18 cellular contexts compared by ENCODE assay signal in the genomic region with DNA sequence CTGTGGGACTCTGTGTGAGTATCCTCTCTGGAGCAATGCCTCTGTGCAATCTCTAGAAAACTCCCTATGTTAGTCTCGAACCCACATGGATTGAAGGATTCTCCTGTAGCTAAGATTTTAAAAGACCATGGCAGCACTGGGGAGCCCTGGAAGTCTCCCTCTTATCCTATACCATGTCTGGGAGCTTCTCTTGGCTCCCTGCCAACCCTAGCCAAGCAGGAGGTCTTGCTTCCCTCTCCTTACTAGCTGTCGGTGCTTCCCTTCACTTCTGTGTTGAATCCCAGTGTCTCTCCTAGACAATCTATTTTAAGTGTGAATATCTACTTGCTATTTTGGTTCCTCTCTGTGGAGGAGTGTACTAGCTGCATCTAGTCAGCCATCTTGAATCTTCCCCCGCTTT.
DNase-seq lines count a peak whose midpoint lies in the region; ATAC-seq, FAIRE-seq and TF ChIP-seq lines count a peak whose summit lies in the region.
"Had no signal": no experiment of that assay in that cellular context is flagged by ENCODE, and none has a peak within 500 bp of the region (broad histone marks: within the 10 kb centered on the region; RNA-seq: fewer than 3 reads in every experiment).

No MANE protein-coding gene starts in this region.

- POLR2A ChIA-PET in SK-N-SH (lab: Yijun Ruan, JAX): no interaction called here

- no peak overlapping the region for H3K4me3 ChIP-seq in SK-N-SH (ENCODE audit: low read depth in 2 of 2, low read length in 1 of 2)
- H3K4me3 ChIP-seq: HAP-1 had no signal

- no peak for ATAC-seq in SK-N-SH treated with all-trans-retinoic acid at 6 μM for 48 hours

- H3K9ac ChIP-seq in SK-N-SH: no peak overlapping the region

- TF ChIP-seq EP300 in SK-N-SH (IDR thresholded peaks at IDR 0.05; ENCODE audit: borderline replicate concordance in 1 of 2, low read depth in 1 of 2, low read length in 1 of 2) (no peak), Ishikawa (IDR thresholded peaks at IDR 0.05; ENCODE audit: borderline replicate concordance) (no peak)

- WGBS in SK-N-SH (ENCODE audit: low lambda C conversion rate): 9% methylated on average over 3 of the region's 3 CpGs

- no peak overlapping the region for H2AFZ ChIP-seq in SK-N-SH (ENCODE audit: low read depth)

- peak; percentile 3 for DNase-seq in DMS53 (lab: John Stamatoyannopoulos, UW)
- DNase-seq in DMS53 treated with DMSO at 0.1 percent for 48 hours (lab: John Stamatoyannopoulos, UW; ENCODE audit: unreplicated experiment): no peak
- peak; percentile 6 for DNase-seq in SK-N-SH
- peak; percentile 45 for DNase-seq in inferior parietal cortex (ENCODE audit: extremely low spot score)
- DNase-seq in RCC 7860 (ENCODE audit: low spot score): no peak
- DNase-seq in NOMO-1 (lab: John Stamatoyannopoulos, UW; ENCODE audit: unreplicated experiment in 2 of 2): no peak
- DNase-seq: 8988T; ACHN; C1 segment of cervical spinal cord; Calu3; CD4-positive, alpha-beta T cell; DMS153; GF-D8 had no signal

- no peaks in the 10 kb centered on the region for H3K9me2 ChIP-seq in SK-N-SH

- TF ChIP-seq CTCF in SK-N-SH (IDR thresholded peaks at IDR 0.05): no peak

- H3K4me2 ChIP-seq in SK-N-SH: no peak overlapping the region

- H3K27ac ChIP-seq in SK-N-SH (ENCODE audit: low read depth in 2 of 2, low read length in 1 of 2): no peak overlapping the region

- H3F3A ChIP-seq in SK-N-SH (replicated peaks; ENCODE audit: insufficient read depth): no peaks in the 10 kb centered on the region

- no peak for TF ChIP-seq RAD21 in SK-N-SH (IDR thresholded peaks at IDR 0.05; ENCODE audit: low read length)
- TF ChIP-seq RAD21 in Ishikawa (IDR thresholded peaks at IDR 0.05; ENCODE audit: low read depth): no peak

- no peaks in the 10 kb centered on the region for H4K20me1 ChIP-seq in SK-N-SH (ENCODE audit: insufficient read depth)

- H3K36me3 ChIP-seq in SK-N-SH (replicated peaks in 1 of 2; ENCODE audit: control insufficient read depth in 1 of 2, insufficient read depth in 2 of 2, low read length in 1 of 2): no peaks in the 10 kb centered on the region
- H3K36me3 ChIP-seq: HAP-1 had no signal

- no peaks in the 10 kb centered on the region for H3K4me1 ChIP-seq in SK-N-SH (ENCODE audit: control insufficient read depth in 1 of 2, insufficient read depth in 2 of 2, low read depth in 1 of 2, low read length in 1 of 2)
- H3K4me1 ChIP-seq: HAP-1 had no signal

- H3K79me2 ChIP-seq in SK-N-SH (ENCODE audit: insufficient read depth): no peaks in the 10 kb centered on the region

- H3K27me3 ChIP-seq in SK-N-SH (ENCODE audit: insufficient read depth): no peaks in the 10 kb centered on the region

- CTCF ChIA-PET in SK-N-SH (lab: Yijun Ruan, JAX): no interaction called here

- FAIRE-seq in RCC 7860 (lab: Jason Lieb, UNC): no peak
- FAIRE-seq: GM19239, H1 had no signal

- no peaks in the 10 kb centered on the region for H3K9me3 ChIP-seq in SK-N-SH
- H3K9me3 ChIP-seq: HAP-1 had no signal

TF ChIP-seq in SK-N-SH, 30 proteins besides CTCF, POLR2A, EP300 and RAD21:
- TF ChIP-seq EZH2phosphoT487 (IDR thresholded peaks at IDR 0.05; ENCODE audit: borderline replicate concordance, low read depth) (no peak), NFIC (IDR thresholded peaks at IDR 0.05; ENCODE audit: borderline replicate concordance) (no peak), USF1 (IDR thresholded peaks at IDR 0.05; ENCODE audit: borderline replicate concordance, low read depth) (no peak), JUND (IDR thresholded peaks at IDR 0.05) (no peak), POLR2AphosphoS5 (IDR thresholded peaks at IDR 0.05; ENCODE audit: low read depth, low read length) (no peak), TEAD4 (IDR thresholded peaks at IDR 0.05; ENCODE audit: borderline replicate concordance, insufficient read depth) (no peak), FOSL2 (IDR thresholded peaks at IDR 0.05; ENCODE audit: borderline replicate concordance, low read depth) (no peak), TCF12 (IDR thresholded peaks at IDR 0.05) (no peak), GATA2 (CRISPR knock-in tag; IDR thresholded peaks at IDR 0.05) (no peak), FOXJ3 (CRISPR knock-in tag; IDR thresholded peaks at IDR 0.05) (no peak)
TF ChIP-seq in SK-N-SH: peak in this region for 0.

TF ChIP-seq in SK-N-SH treated with all-trans-retinoic acid at 6 μM for 48 hours, 23 proteins besides CTCF, POLR2A, EP300 and RAD21 (continues in another document):
- TF ChIP-seq PPARA (CRISPR knock-in tag; IDR thresholded peaks at IDR 0.05; ENCODE audit: borderline replicate concordance): no peak
- TF ChIP-seq TOX (CRISPR knock-in tag; IDR thresholded peaks at IDR 0.05; ENCODE audit: borderline replicate concordance): no peak
- no peak for TF ChIP-seq SNAI2 (CRISPR knock-in tag; IDR thresholded peaks at IDR 0.05)
- no peak for TF ChIP-seq OSR1 (CRISPR knock-in tag; IDR thresholded peaks at IDR 0.05)
- TF ChIP-seq ZNF70 (CRISPR knock-in tag; IDR thresholded peaks at IDR 0.05): no peak
- no peak for TF ChIP-seq ZC3H10 (CRISPR knock-in tag; IDR thresholded peaks at IDR 0.05)
- no peak for TF ChIP-seq ISL1 (CRISPR knock-in tag; IDR thresholded peaks at IDR 0.05)
- no peak for TF ChIP-seq ZFP3 (CRISPR knock-in tag; IDR thresholded peaks at IDR 0.05)
- no peak for TF ChIP-seq CSDC2 (CRISPR knock-in tag; IDR thresholded peaks at IDR 0.05)
- TF ChIP-seq ZNF8 (CRISPR knock-in tag; IDR thresholded peaks at IDR 0.05): no peak
- no peak for TF ChIP-seq TCF4 (CRISPR knock-in tag; IDR thresholded peaks at IDR 0.05; ENCODE audit: borderline replicate concordance)
- no peak for TF ChIP-seq ESRRG (CRISPR knock-in tag; IDR thresholded peaks at IDR 0.05)
- no peak for TF ChIP-seq RARB (CRISPR knock-in tag; IDR thresholded peaks at IDR 0.05)
- TF ChIP-seq TSHZ2 (CRISPR knock-in tag; IDR thresholded peaks at IDR 0.05): no peak

TF ChIP-seq in Ishikawa, 13 proteins besides CTCF, POLR2A, EP300 and RAD21:
- TF ChIP-seq NFIC (IDR thresholded peaks at IDR 0.05) (peak; percentile 41; the same call in 1 of the 2 replicates), USF1 (IDR thresholded peaks at IDR 0.05) (no peak)

Comparison
In these comparisons a context has a peak if more than half of its experiments do, and no peak if none do; other contexts are left out.
1. DNase-seq: peak in DMS53 (single experiment), SK-N-SH (single experiment) and inferior parietal cortex (single experiment); none in DMS53 treated with DMSO at 0.1 percent for 48 hours (single experiment), RCC 7860 (single experiment) and NOMO-1 (0 of 2).